Comparison of ENCODE assay signal across 26 cellular contexts in the genomic region with DNA sequence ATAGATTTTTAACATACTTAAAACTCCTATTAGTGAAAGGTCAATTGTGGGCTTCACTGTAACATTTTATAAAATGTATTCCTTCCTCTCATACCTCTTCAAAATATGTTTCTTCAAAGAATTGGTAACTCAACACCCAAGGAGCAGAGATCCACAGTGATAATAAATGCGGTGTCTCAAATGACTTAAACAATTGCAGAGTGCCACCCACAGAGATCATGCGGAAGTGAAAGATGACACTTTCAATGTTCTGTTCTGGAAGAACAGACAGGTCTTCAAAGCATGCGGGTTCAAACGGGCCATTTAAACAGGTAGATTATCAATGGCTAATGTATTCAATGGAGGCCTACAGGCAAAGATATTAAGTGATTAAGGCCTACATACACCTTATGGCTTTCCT.
DNase-seq lines count a peak whose midpoint lies in the region; FAIRE-seq and TF ChIP-seq lines count a peak whose summit lies in the region.
"Had no signal": no experiment of that assay in that cellular context is flagged by ENCODE, and none has a peak within 500 bp of the region (broad histone marks: within the 10 kb centered on the region; RNA-seq: fewer than 3 reads in every experiment).

No MANE protein-coding gene starts in this region.

- no peaks in the 10 kb centered on the region for H3K9me3 Mint-ChIP-seq in progenitor cell of endocrine pancreas (ENCODE audit: low read depth)
- H3K9me3 Mint-ChIP-seq: activated naive CD8-positive, alpha-beta T cell treated with anti-CD3 and anti-CD28 coated beads, Interleukin-2, amount 50 U/mL, for 24 hours; central memory CD8-positive, alpha-beta T cell; nephron progenitor cell had no signal

- FAIRE-seq in HTR-8/SVneo (lab: Jason Lieb, UNC), result no peak
- FAIRE-seq: GM18507 had no signal

- TF ChIP-seq CTCF in progenitor cell of endocrine pancreas (IDR thresholded peaks at IDR 0.05; ENCODE audit: unreplicated experiment), result no peak

- H3K4me3 Mint-ChIP-seq in progenitor cell of endocrine pancreas (ENCODE audit: low read depth), result no peak overlapping the region
- H3K4me3 Mint-ChIP-seq: activated CD4-positive, alpha-beta T cell treated with anti-CD3 and anti-CD28 coated beads for 36 hours; activated CD8-positive, alpha-beta T cell treated with anti-CD3 and anti-CD28 coated beads, Interleukin-2, amount 10 ng/mL, durations not matched to agents 7 days and 5 days; activated naive CD8-positive, alpha-beta T cell treated with anti-CD3 and anti-CD28 coated beads, Interleukin-2, amount 50 U/mL, for 24 hours; central memory CD8-positive, alpha-beta T cell; nephron progenitor cell; type B pancreatic cell had no signal

- no peaks in the 10 kb centered on the region for H3K27me3 Mint-ChIP-seq in progenitor cell of endocrine pancreas
- H3K27me3 Mint-ChIP-seq: activated CD4-positive, alpha-beta T cell treated with anti-CD3 and anti-CD28 coated beads for 36 hours; activated naive CD8-positive, alpha-beta T cell treated with anti-CD3 and anti-CD28 coated beads, Interleukin-2, amount 50 U/mL, for 24 hours; central memory CD8-positive, alpha-beta T cell had no signal

- peaks cover 3% of the 10 kb centered on the region for H3K4me1 Mint-ChIP-seq in progenitor cell of endocrine pancreas (ENCODE audit: low read depth)
- H3K4me1 Mint-ChIP-seq: activated CD4-positive, alpha-beta T cell treated with anti-CD3 and anti-CD28 coated beads for 36 hours; activated naive CD8-positive, alpha-beta T cell treated with anti-CD3 and anti-CD28 coated beads, Interleukin-2, amount 50 U/mL, for 24 hours; central memory CD8-positive, alpha-beta T cell had no signal

- H3K36me3 Mint-ChIP-seq in progenitor cell of endocrine pancreas (ENCODE audit: insufficient read depth), result no peaks in the 10 kb centered on the region
- H3K36me3 Mint-ChIP-seq: type B pancreatic cell had no signal

- DNase-seq in Daoy (ENCODE audit: low read depth) (peak; percentile 26), HTR-8/SVneo (ENCODE audit: insufficient read length, low spot score) (peak; percentile 27), NCI-H510A (lab: John Stamatoyannopoulos, UW) (peak; percentile 5), iris pigment epithelial cell (ENCODE audit: low read depth) (peak; percentile 14), activated gamma-delta T cell (lab: John Stamatoyannopoulos, UW) (no peak), progenitor cell of endocrine pancreas (ENCODE audit: low spot score, unreplicated experiment) (no peak)
- no peak for DNase-seq in activated CD8-positive, alpha-beta memory T cell treated with anti-CD3 and anti-CD28 coated beads for 24 hours
- DNase-seq: activated CD4-positive, alpha-beta T cell treated with anti-CD3 and anti-CD28 coated beads for 36 hours; activated CD8-positive, alpha-beta T cell treated with anti-CD3 and anti-CD28 coated beads, Interleukin-2, amount 10 ng/mL, durations not matched to agents 7 days and 5 days; activated gamma-delta T cell treated with Interleukin-2 at 50 U/mL for 16 hours; activated naive CD8-positive, alpha-beta T cell treated with anti-CD3 and anti-CD28 coated beads, Interleukin-2, amount 50 U/mL, for 24 hours; COR-L47; dermis blood vessel endothelial cell; DND-41; foreskin keratinocyte; heart left ventricle; NCI-H1105; NCI-H2227 treated with DMSO at 0.1 percent for 48 hours; NCI-H82; nephron progenitor cell; pancreas; right cardiac atrium; spleen had no signal

- H3K27ac Mint-ChIP-seq in progenitor cell of endocrine pancreas, result no peak overlapping the region
- H3K27ac Mint-ChIP-seq: activated CD4-positive, alpha-beta T cell treated with anti-CD3 and anti-CD28 coated beads for 36 hours; activated CD8-positive, alpha-beta T cell treated with anti-CD3 and anti-CD28 coated beads, Interleukin-2, amount 10 ng/mL, durations not matched to agents 7 days and 5 days; activated naive CD8-positive, alpha-beta T cell treated with anti-CD3 and anti-CD28 coated beads, Interleukin-2, amount 50 U/mL, for 24 hours; nephron progenitor cell; type B pancreatic cell had no signal

Comparison
In these comparisons a context has a peak if more than half of its experiments do, and no peak if none do; other contexts are left out.
1. DNase-seq: peak in Daoy (single experiment), HTR-8/SVneo (single experiment), NCI-H510A (single experiment) and iris pigment epithelial cell (single experiment); none in activated gamma-delta T cell (single experiment), progenitor cell of endocrine pancreas (single experiment) and activated CD8-positive, alpha-beta memory T cell treated with anti-CD3 and anti-CD28 coated beads for 24 hours (single experiment).